2 cellular contexts compared by ENCODE assay signal in the genomic region with DNA sequence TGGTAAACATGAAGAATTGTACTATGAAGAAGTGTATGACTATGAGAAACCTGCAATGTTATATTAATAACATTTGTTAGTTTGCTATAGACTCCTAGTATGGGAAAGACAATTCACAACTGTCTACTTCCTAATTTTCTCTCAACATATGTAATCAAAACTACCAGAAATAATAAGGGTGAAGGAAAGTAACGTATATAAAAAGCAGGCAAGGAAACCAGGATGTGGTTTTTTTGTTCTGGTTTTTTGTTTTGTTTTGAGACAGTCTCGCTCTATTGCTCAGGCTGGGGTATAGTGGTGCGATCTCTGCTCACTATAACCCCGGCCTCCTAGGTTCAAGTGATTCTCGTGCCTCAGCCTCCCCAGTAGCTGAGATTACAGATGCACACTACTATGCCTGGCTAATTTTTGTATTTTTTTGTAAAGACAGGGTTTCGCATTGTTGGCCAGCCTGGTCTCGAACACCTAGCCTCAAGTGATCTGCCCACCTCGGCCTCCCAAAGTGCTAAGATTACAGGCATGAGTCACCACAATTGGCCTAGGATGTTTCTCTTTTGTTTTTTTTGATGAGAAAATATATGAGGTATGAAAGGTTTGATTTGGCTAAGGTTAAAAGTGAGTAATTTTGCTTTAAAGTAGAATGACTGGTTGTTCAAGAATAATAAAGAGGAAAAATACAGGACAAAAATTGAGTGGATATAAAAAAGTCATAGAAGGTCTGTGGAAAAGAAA.
TF ChIP-seq lines count a peak whose summit lies in the region.

No MANE protein-coding gene starts in this region.

TF ChIP-seq in SK-N-SH, 30 proteins besides CTCF, POLR2A, EP300 and RAD21 (continued from another document):
- TF ChIP-seq FOSL2 (IDR thresholded peaks at IDR 0.05; ENCODE audit: borderline replicate concordance, low read depth), result 0 out of 2 replicates have a peak, but pooled peaks have one; percentile 9
- TF ChIP-seq TCF12 (IDR thresholded peaks at IDR 0.05), result no peak
- TF ChIP-seq RFX5 (IDR thresholded peaks at IDR 0.05; ENCODE audit: low read length), result no peak

TF ChIP-seq in SK-N-SH treated with all-trans-retinoic acid at 6 μM for 48 hours, 23 proteins besides CTCF, POLR2A, EP300 and RAD21 (continued from another document):
- no peak for TF ChIP-seq RARB (CRISPR knock-in tag; IDR thresholded peaks at IDR 0.05)
- no peak for TF ChIP-seq ZFP30 (CRISPR knock-in tag; IDR thresholded peaks at IDR 0.05)
- TF ChIP-seq TOX (CRISPR knock-in tag; IDR thresholded peaks at IDR 0.05; ENCODE audit: borderline replicate concordance), result no peak
- TF ChIP-seq, protein P1, sequence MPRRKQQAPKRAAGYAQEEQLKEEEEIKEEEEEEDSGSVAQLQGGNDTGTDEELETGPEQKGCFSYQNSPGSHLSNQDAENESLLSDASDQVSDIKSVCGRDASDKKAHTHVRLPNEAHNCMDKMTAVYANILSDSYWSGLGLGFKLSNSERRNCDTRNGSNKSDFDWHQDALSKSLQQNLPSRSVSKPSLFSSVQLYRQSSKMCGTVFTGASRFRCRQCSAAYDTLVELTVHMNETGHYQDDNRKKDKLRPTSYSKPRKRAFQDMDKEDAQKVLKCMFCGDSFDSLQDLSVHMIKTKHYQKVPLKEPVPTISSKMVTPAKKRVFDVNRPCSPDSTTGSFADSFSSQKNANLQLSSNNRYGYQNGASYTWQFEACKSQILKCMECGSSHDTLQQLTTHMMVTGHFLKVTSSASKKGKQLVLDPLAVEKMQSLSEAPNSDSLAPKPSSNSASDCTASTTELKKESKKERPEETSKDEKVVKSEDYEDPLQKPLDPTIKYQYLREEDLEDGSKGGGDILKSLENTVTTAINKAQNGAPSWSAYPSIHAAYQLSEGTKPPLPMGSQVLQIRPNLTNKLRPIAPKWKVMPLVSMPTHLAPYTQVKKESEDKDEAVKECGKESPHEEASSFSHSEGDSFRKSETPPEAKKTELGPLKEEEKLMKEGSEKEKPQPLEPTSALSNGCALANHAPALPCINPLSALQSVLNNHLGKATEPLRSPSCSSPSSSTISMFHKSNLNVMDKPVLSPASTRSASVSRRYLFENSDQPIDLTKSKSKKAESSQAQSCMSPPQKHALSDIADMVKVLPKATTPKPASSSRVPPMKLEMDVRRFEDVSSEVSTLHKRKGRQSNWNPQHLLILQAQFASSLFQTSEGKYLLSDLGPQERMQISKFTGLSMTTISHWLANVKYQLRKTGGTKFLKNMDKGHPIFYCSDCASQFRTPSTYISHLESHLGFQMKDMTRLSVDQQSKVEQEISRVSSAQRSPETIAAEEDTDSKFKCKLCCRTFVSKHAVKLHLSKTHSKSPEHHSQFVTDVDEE (CRISPR knock-in tag; IDR thresholded peaks at IDR 0.05), result no peak
- no peak for TF ChIP-seq BACH2 (CRISPR knock-in tag; IDR thresholded peaks at IDR 0.05; ENCODE audit: borderline replicate concordance)
- no peak for TF ChIP-seq ZNF565 (CRISPR knock-in tag; conservative IDR thresholded peaks at IDR 0.05; ENCODE audit: low read depth)
- no peak for TF ChIP-seq PATZ1 (CRISPR knock-in tag; IDR thresholded peaks at IDR 0.05; ENCODE audit: borderline replicate concordance)
- no peak for TF ChIP-seq ZNF70 (CRISPR knock-in tag; IDR thresholded peaks at IDR 0.05)
- no peak for TF ChIP-seq PPARA (CRISPR knock-in tag; IDR thresholded peaks at IDR 0.05; ENCODE audit: borderline replicate concordance)
- TF ChIP-seq SNAI2 (CRISPR knock-in tag; IDR thresholded peaks at IDR 0.05), result no peak
